ENCODE assay signal across 1 cellular context in genomic region chr2:105489168-105489878, GRCh38.
TF ChIP-seq lines count a peak whose summit lies in the region.

No MANE protein-coding gene starts in this region.

TF ChIP-seq in HEK293, 187 proteins besides CTCF, POLR2A, EP300 and RAD21 (continued from another document):
- TF ChIP-seq ZNF398 (tag by site-specific recombination; IDR thresholded peaks at IDR 0.05) (no peak), ZNF830 (tag by site-specific recombination; IDR thresholded peaks at IDR 0.05; ENCODE audit: low read depth) (no peak), ZBTB26 (tag by site-specific recombination; optimal IDR thresholded peaks at IDR 0.05) (no peak), ZIC2 (tag by site-specific recombination; IDR thresholded peaks at IDR 0.05) (peak; percentile 62), ZNF169 (tag by site-specific recombination; IDR thresholded peaks at IDR 0.05) (no peak), ZSCAN5A (tag by site-specific recombination; IDR thresholded peaks at IDR 0.05) (no peak), ZBTB44 (tag by site-specific recombination; IDR thresholded peaks at IDR 0.05) (no peak), ZNF626 (tag by site-specific recombination; IDR thresholded peaks at IDR 0.05) (no peak), ZNF366 (tag by site-specific recombination; conservative IDR thresholded peaks at IDR 0.05) (peak; percentile 80), ZNF335 (tag by site-specific recombination; conservative IDR thresholded peaks at IDR 0.05) (no peak), ZFP41 (tag by site-specific recombination; IDR thresholded peaks at IDR 0.05; ENCODE audit: borderline replicate concordance) (no peak), ZNF488 (tag by site-specific recombination; IDR thresholded peaks at IDR 0.05) (no peak), BCL6B (tag by site-specific recombination; IDR thresholded peaks at IDR 0.05) (no peak), GLI2 (tag by site-specific recombination; IDR thresholded peaks at IDR 0.05; ENCODE audit: borderline replicate concordance, low read depth) (no peak), ZNF776 (tag by site-specific recombination; IDR thresholded peaks at IDR 0.05; ENCODE audit: borderline replicate concordance) (no peak), ZNF473 (tag by site-specific recombination; IDR thresholded peaks at IDR 0.05) (no peak), ZNF221 (tag by site-specific recombination; IDR thresholded peaks at IDR 0.05; ENCODE audit: borderline replicate concordance) (no peak), TSHZ1 (tag by site-specific recombination; IDR thresholded peaks at IDR 0.05; ENCODE audit: borderline replicate concordance) (no peak), PRDM1 (tag by site-specific recombination; IDR thresholded peaks at IDR 0.05) (peak; percentile 57; the same call in 1 of the 2 replicates)
- TF ChIP-seq, protein P1, sequence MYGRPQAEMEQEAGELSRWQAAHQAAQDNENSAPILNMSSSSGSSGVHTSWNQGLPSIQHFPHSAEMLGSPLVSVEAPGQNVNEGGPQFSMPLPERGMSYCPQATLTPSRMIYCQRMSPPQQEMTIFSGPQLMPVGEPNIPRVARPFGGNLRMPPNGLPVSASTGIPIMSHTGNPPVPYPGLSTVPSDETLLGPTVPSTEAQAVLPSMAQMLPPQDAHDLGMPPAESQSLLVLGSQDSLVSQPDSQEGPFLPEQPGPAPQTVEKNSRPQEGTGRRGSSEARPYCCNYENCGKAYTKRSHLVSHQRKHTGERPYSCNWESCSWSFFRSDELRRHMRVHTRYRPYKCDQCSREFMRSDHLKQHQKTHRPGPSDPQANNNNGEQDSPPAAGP (tag by site-specific recombination; IDR thresholded peaks at IDR 0.05), result no peak
- TF ChIP-seq, protein P2, sequence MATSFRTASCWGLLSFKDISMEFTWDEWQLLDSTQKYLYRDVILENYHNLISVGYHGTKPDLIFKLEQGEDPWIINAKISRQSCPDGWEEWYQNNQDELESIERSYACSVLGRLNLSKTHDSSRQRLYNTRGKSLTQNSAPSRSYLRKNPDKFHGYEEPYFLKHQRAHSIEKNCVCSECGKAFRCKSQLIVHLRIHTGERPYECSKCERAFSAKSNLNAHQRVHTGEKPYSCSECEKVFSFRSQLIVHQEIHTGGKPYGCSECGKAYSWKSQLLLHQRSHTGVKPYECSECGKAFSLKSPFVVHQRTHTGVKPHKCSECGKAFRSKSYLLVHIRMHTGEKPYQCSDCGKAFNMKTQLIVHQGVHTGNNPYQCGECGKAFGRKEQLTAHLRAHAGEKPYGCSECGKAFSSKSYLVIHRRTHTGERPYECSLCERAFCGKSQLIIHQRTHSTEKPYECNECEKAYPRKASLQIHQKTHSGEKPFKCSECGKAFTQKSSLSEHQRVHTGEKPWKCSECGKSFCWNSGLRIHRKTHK (tag by site-specific recombination; IDR thresholded peaks at IDR 0.05), result no peak
TF ChIP-seq in HEK293: peak in this region for 3.
